In genomic region chr20:40636486-40636885, GRCh38 we compare ENCODE assay signal across 20 cellular contexts.
"Had no signal": no experiment of that assay in that cellular context is flagged by ENCODE, and none has a peak within 500 bp of the region (broad histone marks: within the 10 kb centered on the region; RNA-seq: fewer than 3 reads in every experiment).

No MANE protein-coding gene starts in this region.

- H3K27me3 ChIP-seq: gastrocnemius medialis, left lung, testis, tibial nerve had no signal

- H3K9me3 Mint-ChIP-seq: stimulated activated naive CD8-positive, alpha-beta T cell treated with anti-CD3 and anti-CD28 coated beads, Interleukin-15, Interleukin-2, amounts not matched to agents 100 ng/mL and 50 ng/mL, for 24 hours had no signal

- ATAC-seq: esophagus mucosa, heart right ventricle, left lung, right cardiac atrium had no signal

- H3K4me1 Mint-ChIP-seq: naive B cell had no signal

- H3K4me1 ChIP-seq: gastrocnemius medialis, heart right ventricle, testis, tibial nerve had no signal

- H3K36me3 Mint-ChIP-seq: naive B cell had no signal

- H3K27ac Mint-ChIP-seq: naive B cell; stimulated activated naive CD8-positive, alpha-beta T cell treated with anti-CD3 and anti-CD28 coated beads, Interleukin-15, Interleukin-2, amounts not matched to agents 100 ng/mL and 50 ng/mL, for 24 hours had no signal

- H3K4me3 ChIP-seq: coronary artery, gastrocnemius medialis, heart right ventricle, left lung, lung, smooth muscle cell, testis, tibial nerve had no signal

- H3K27ac ChIP-seq: coronary artery, gastrocnemius medialis, heart right ventricle, left lung, neutrophil, testis, tibial nerve had no signal

- H3K4me3 Mint-ChIP-seq: stimulated activated naive CD8-positive, alpha-beta T cell treated with anti-CD3 and anti-CD28 coated beads, Interleukin-15, Interleukin-2, amounts not matched to agents 100 ng/mL and 50 ng/mL, for 24 hours had no signal

- H3K9me3 ChIP-seq: gastrocnemius medialis, heart right ventricle, left lung, neutrophil, testis, tibial nerve had no signal

- H3K36me3 ChIP-seq: gastrocnemius medialis, heart right ventricle, left lung, neutrophil, tibial nerve had no signal

- DNase-seq: central memory CD4-positive, alpha-beta T cell; effector CD8-positive, alpha-beta T cell; gastrocnemius medialis; heart right ventricle; hypothalamus; left lung; mesenchymal stem cell; midbrain; naive B cell; posterior cingulate gyrus; right cardiac atrium; stimulated activated CD4-positive, alpha-beta T cell treated with anti-CD3 and anti-CD28 coated beads, Interleukin-2, amount 100 ng/mL, for 48 hours; testis had no signal
